ENCODE assay signal across 27 cellular contexts in the genomic region with DNA sequence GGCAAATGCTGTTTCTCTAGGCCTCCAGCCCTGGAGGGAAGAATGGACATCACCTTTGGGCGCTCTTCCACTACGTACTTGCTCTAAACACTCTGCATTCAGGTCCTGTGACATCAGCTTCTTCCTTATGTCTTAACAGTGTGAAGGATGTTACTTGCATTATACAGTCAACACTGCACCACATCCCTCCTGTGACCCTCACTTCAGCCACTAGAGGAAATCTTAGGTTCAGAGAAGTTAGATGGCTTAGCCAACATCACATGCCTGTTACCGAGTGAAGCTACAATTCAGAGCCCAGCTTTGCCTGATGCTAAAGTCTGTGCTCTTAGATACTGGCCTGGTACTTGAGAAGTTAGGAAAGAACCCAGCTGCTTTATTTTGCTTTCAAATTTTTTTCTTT. TPM values are rescaled to one million over a fixed set of nuclear protein-coding genes. Genes with fewer than 3 reads are reported as not detected.
A peak's percentile ranks its signal among the peaks of the same experiment; 100 is the strongest.
DNase-seq lines count a peak whose midpoint lies in the region; ATAC-seq and TF ChIP-seq lines count a peak whose summit lies in the region.
"Had no signal": no experiment of that assay in that cellular context is flagged by ENCODE, and none has a peak within 500 bp of the region (broad histone marks: within the 10 kb centered on the region; RNA-seq: fewer than 3 reads in every experiment).

No MANE protein-coding gene starts in this region.

- H3K9me3 Mint-ChIP-seq in stimulated activated naive CD8-positive, alpha-beta T cell treated with anti-CD3 and anti-CD28 coated beads, Interleukin-15, amount 100 ng/mL, for 72 hours: no peaks in the 10 kb centered on the region
- H3K9me3 Mint-ChIP-seq in WTC11: no peaks in the 10 kb centered on the region
- H3K9me3 Mint-ChIP-seq: activated CD4-positive, alpha-beta T cell treated with anti-CD3 and anti-CD28 coated beads, Interleukin-2, amount 10 ng/mL, durations not matched to agents 7 days and 5 days; activated naive CD8-positive, alpha-beta T cell treated with anti-CD3 and anti-CD28 coated beads, Interleukin-2, amount 10 ng/mL, durations not matched to agents 7 days and 5 days; dendritic cell treated with granulocyte-macrophage colony-stimulating factor and Interleukin-4, amounts not matched to agents 40 ng/mL and 50 ng/mL, for 4 days; IgD-negative memory B cell; mesothelial cell of epicardium; stimulated activated naive CD8-positive, alpha-beta T cell treated with anti-CD3 and anti-CD28 coated beads, Interleukin-15, Interleukin-2, amounts not matched to agents 100 ng/mL and 50 ng/mL, for 24 hours had no signal

- H3K27me3 Mint-ChIP-seq in stimulated activated naive CD8-positive, alpha-beta T cell treated with anti-CD3 and anti-CD28 coated beads, Interleukin-15, amount 100 ng/mL, for 72 hours: no peaks in the 10 kb centered on the region
- no peaks in the 10 kb centered on the region for H3K27me3 Mint-ChIP-seq in WTC11 (ENCODE audit: low read depth)
- H3K27me3 Mint-ChIP-seq: activated CD4-positive, alpha-beta T cell treated with anti-CD3 and anti-CD28 coated beads, Interleukin-2, amount 10 ng/mL, durations not matched to agents 7 days and 5 days; activated naive CD8-positive, alpha-beta T cell treated with anti-CD3 and anti-CD28 coated beads, Interleukin-2, amount 10 ng/mL, durations not matched to agents 7 days and 5 days; dendritic cell treated with granulocyte-macrophage colony-stimulating factor and Interleukin-4, amounts not matched to agents 40 ng/mL and 50 ng/mL, for 4 days; IgD-negative memory B cell; naive B cell; stimulated activated naive CD8-positive, alpha-beta T cell treated with anti-CD3 and anti-CD28 coated beads, Interleukin-15, Interleukin-2, amounts not matched to agents 100 ng/mL and 50 ng/mL, for 24 hours had no signal

- H3K4me3 Mint-ChIP-seq in stimulated activated naive CD8-positive, alpha-beta T cell treated with anti-CD3 and anti-CD28 coated beads, Interleukin-15, amount 100 ng/mL, for 72 hours: no peak overlapping the region
- no peak overlapping the region for H3K4me3 Mint-ChIP-seq in WTC11
- H3K4me3 Mint-ChIP-seq: activated CD4-positive, alpha-beta T cell treated with anti-CD3 and anti-CD28 coated beads, Interleukin-2, amount 10 ng/mL, durations not matched to agents 7 days and 5 days; activated naive CD8-positive, alpha-beta T cell treated with anti-CD3 and anti-CD28 coated beads, Interleukin-2, amount 10 ng/mL, durations not matched to agents 7 days and 5 days; dendritic cell treated with granulocyte-macrophage colony-stimulating factor and Interleukin-4, amounts not matched to agents 40 ng/mL and 50 ng/mL, for 4 days; IgD-negative memory B cell; mesothelial cell of epicardium; naive B cell; stimulated activated naive CD8-positive, alpha-beta T cell treated with anti-CD3 and anti-CD28 coated beads, Interleukin-15, Interleukin-2, amounts not matched to agents 100 ng/mL and 50 ng/mL, for 24 hours had no signal

- H3K4me1 ChIP-seq in ascending aorta: no peaks in the 10 kb centered on the region
- H3K4me1 ChIP-seq: uterus had no signal

- intact Hi-C loops in ascending aorta (cut with DNase I): no loop called here
- intact Hi-C loops in head of caudate nucleus (cut with DNase I): no loop called here

- ATAC-seq in stimulated activated naive CD8-positive, alpha-beta T cell treated with anti-CD3 and anti-CD28 coated beads, Interleukin-15, Interleukin-2, amounts not matched to agents 100 U/mL and 50 U/mL, for 24 hours: peak; percentile 28
- no peak for ATAC-seq in stimulated activated naive CD8-positive, alpha-beta T cell treated with anti-CD3 and anti-CD28 coated beads, Interleukin-15, amount 100 ng/mL, for 72 hours
- ATAC-seq in WTC11 (peak; percentile 62), GM19463 (IDR thresholded peaks at IDR 0.05; ENCODE audit: unreplicated experiment) (no peak)
- ATAC-seq: right cardiac atrium had no signal

- no peaks in the 10 kb centered on the region for H3K27me3 ChIP-seq in ascending aorta
- H3K27me3 ChIP-seq: uterus had no signal

- TF ChIP-seq CTCF in WTC11 (IDR thresholded peaks at IDR 0.05): no peak
- TF ChIP-seq CTCF in ascending aorta (IDR thresholded peaks at IDR 0.05): no peak

- no peak overlapping the region for H3K4me3 ChIP-seq in ascending aorta
- H3K4me3 ChIP-seq: thoracic aorta, uterus had no signal

- peaks cover 53 to 84% of the 10 kb centered on the region in 2 donors for H3K36me3 ChIP-seq in ascending aorta
- H3K36me3 ChIP-seq: uterus had no signal

- H3K36me3 Mint-ChIP-seq in WTC11: peaks cover 47% of the 10 kb centered on the region
- H3K36me3 Mint-ChIP-seq: naive B cell had no signal

- in situ Hi-C loops in KBM-7 (cut with MboI; ENCODE audit: low pct_unique_long_range_greater_than_20kb, low sequenced_read_pairs): no loop called here

- H3K27ac Mint-ChIP-seq in stimulated activated naive CD8-positive, alpha-beta T cell treated with anti-CD3 and anti-CD28 coated beads, Interleukin-15, amount 100 ng/mL, for 72 hours: no peak overlapping the region
- no peak overlapping the region; the same call in 1 of the 2 replicates for H3K27ac Mint-ChIP-seq in WTC11
- H3K27ac Mint-ChIP-seq: activated CD4-positive, alpha-beta T cell treated with anti-CD3 and anti-CD28 coated beads, Interleukin-2, amount 10 ng/mL, durations not matched to agents 7 days and 5 days; activated naive CD8-positive, alpha-beta T cell treated with anti-CD3 and anti-CD28 coated beads, Interleukin-2, amount 10 ng/mL, durations not matched to agents 7 days and 5 days; dendritic cell treated with granulocyte-macrophage colony-stimulating factor and Interleukin-4, amounts not matched to agents 40 ng/mL and 50 ng/mL, for 4 days; mesothelial cell of epicardium; stimulated activated naive CD8-positive, alpha-beta T cell treated with anti-CD3 and anti-CD28 coated beads, Interleukin-15, Interleukin-2, amounts not matched to agents 100 ng/mL and 50 ng/mL, for 24 hours had no signal

- CTCF ChIA-PET in WTC11 (lab: Charles Lee): interaction anchor here (0.6 to 2.3 kb wide), 2 partner anchors 21 to 586 kb away, joined by 3 to 13 read pairs; partner anchors contain the start of gene NDUFAB1

- no peaks in the 10 kb centered on the region for H3K4me1 Mint-ChIP-seq in stimulated activated naive CD8-positive, alpha-beta T cell treated with anti-CD3 and anti-CD28 coated beads, Interleukin-15, amount 100 ng/mL, for 72 hours
- no peaks in the 10 kb centered on the region for H3K4me1 Mint-ChIP-seq in WTC11
- H3K4me1 Mint-ChIP-seq: activated CD4-positive, alpha-beta T cell treated with anti-CD3 and anti-CD28 coated beads, Interleukin-2, amount 10 ng/mL, durations not matched to agents 7 days and 5 days; activated naive CD8-positive, alpha-beta T cell treated with anti-CD3 and anti-CD28 coated beads, Interleukin-2, amount 10 ng/mL, durations not matched to agents 7 days and 5 days; mesothelial cell of epicardium had no signal

- POLR2A ChIA-PET in WTC11 (lab: Charles Lee): interaction anchor here (0.5 kb wide), 1 partner anchor 103 kb away, joined by 3 read pairs; no protein-coding TSS in a partner anchor

- no peaks in the 10 kb centered on the region for H3K9me3 ChIP-seq in ascending aorta
- H3K9me3 ChIP-seq: thoracic aorta, uterus had no signal

- no peak overlapping the region for H3K27ac ChIP-seq in ascending aorta
- H3K27ac ChIP-seq: thoracic aorta, uterus had no signal

- no peak for DNase-seq in stimulated activated naive CD8-positive, alpha-beta T cell treated with anti-CD3 and anti-CD28 coated beads, Interleukin-15, Interleukin-2, amounts not matched to agents 100 U/mL and 50 U/mL, for 24 hours
- DNase-seq in stimulated activated naive CD8-positive, alpha-beta T cell treated with anti-CD3 and anti-CD28 coated beads, Interleukin-15, amount 100 ng/mL, for 72 hours: no peak
- peak; percentile 6 for DNase-seq in KBM-7
- no peak for DNase-seq in WTC11 (ENCODE audit: low spot score)
- DNase-seq in ascending aorta (ENCODE audit: low spot score in 2 of 2): no peak
- no peak for DNase-seq in head of caudate nucleus
- DNase-seq: activated CD4-positive, alpha-beta T cell treated with anti-CD3 and anti-CD28 coated beads, Interleukin-2, amount 10 ng/mL, durations not matched to agents 7 days and 5 days; activated gamma-delta T cell treated with Interleukin-2 at 50 U/mL for 16 hours; activated naive CD8-positive, alpha-beta T cell treated with anti-CD3 and anti-CD28 coated beads, Interleukin-2, amount 10 ng/mL, durations not matched to agents 7 days and 5 days; activated T-cell treated with anti-CD3 and anti-CD28 coated beads, Interleukin-2, amount 50 U/mL, for 48 hours; caudate nucleus; DMS153; kidney; naive B cell; NCI-H2029; NCI-H345; posterior cingulate gyrus; right cardiac atrium; stimulated activated CD4-positive, alpha-beta T cell treated with anti-CD3 and anti-CD28 coated beads, Interleukin-1b, Interleukin-23, amount 100 ng/mL, for 48 hours; T-helper 9 cell; uterus had no signal

TF ChIP-seq in WTC11, 78 proteins besides CTCF, POLR2A, EP300 and RAD21 (continues in another document):
- TF ChIP-seq EMX1 (CRISPR knock-in tag; IDR thresholded peaks at IDR 0.05) (no peak), NFE2L1 (CRISPR knock-in tag; IDR thresholded peaks at IDR 0.05) (no peak), SMAD3 (CRISPR knock-in tag; IDR thresholded peaks at IDR 0.05; ENCODE audit: borderline replicate concordance) (no peak), NFYB (CRISPR knock-in tag; conservative IDR thresholded peaks at IDR 0.05; ENCODE audit: low read depth) (no peak), ZNF416 (CRISPR knock-in tag; IDR thresholded peaks at IDR 0.05) (no peak), MYBL2 (CRISPR knock-in tag; IDR thresholded peaks at IDR 0.05) (no peak), ZNF423 (CRISPR knock-in tag; IDR thresholded peaks at IDR 0.05) (no peak), ZNF512 (CRISPR knock-in tag; IDR thresholded peaks at IDR 0.05; ENCODE audit: borderline replicate concordance) (no peak)

RNA-seq across cellular contexts. Expression of gene UBFD1, which starts 18.3 kb away (rescaled TPM):
- total RNA-seq in WTC11 (2021) (109 to 128 TPM (median 115 TPM) in 3 replicates), ascending aorta (51.8 TPM)

RNA-seq across cellular contexts. Expression of gene EARS2, which starts 18.7 kb away (rescaled TPM):
- total RNA-seq in WTC11 (2021) (47.9 to 55.9 TPM (median 53.5 TPM) in 3 replicates), ascending aorta (16.8 TPM)

RNA-seq across cellular contexts. Expression of gene NDUFAB1, which starts 20.3 kb away (rescaled TPM):
- total RNA-seq in WTC11 (2021): 146 to 189 TPM (median 156 TPM) in 3 replicates
- total RNA-seq in ascending aorta: 71.4 TPM

Comparison
In these comparisons a context has a peak if more than half of its experiments do, and no peak if none do; other contexts are left out.
1. ATAC-seq: peak in stimulated activated naive CD8-positive, alpha-beta T cell treated with anti-CD3 and anti-CD28 coated beads, Interleukin-15, Interleukin-2, amounts not matched to agents 100 U/mL and 50 U/mL, for 24 hours (single experiment) and WTC11 (single experiment); none in stimulated activated naive CD8-positive, alpha-beta T cell treated with anti-CD3 and anti-CD28 coated beads, Interleukin-15, amount 100 ng/mL, for 72 hours (single experiment) and GM19463 (single experiment).